In genomic region chr9:68355974-68356369, GRCh38 we compare ENCODE assay signal across 14 cellular contexts. TPM values are rescaled to one million over a fixed set of nuclear protein-coding genes. Genes with fewer than 3 reads are reported as not detected.
DNase-seq lines count a peak whose midpoint lies in the region; ATAC-seq and TF ChIP-seq lines count a peak whose summit lies in the region.
"Not testable (repeated sequence)": the region's sequence is repeated elsewhere in the genome, so short reads cannot be mapped to it uniquely, and the experiment has no call there.
"Had no signal": no experiment of that assay in that cellular context is flagged by ENCODE, and none has a peak within 500 bp of the region (broad histone marks: within the 10 kb centered on the region; RNA-seq: fewer than 3 reads in every experiment).

No MANE protein-coding gene starts in this region.

- not testable (repeated sequence) for H3K4me1 ChIP-seq in CD4-positive, alpha-beta memory T cell (ENCODE audit: insufficient read depth, low read length); SJCRH30; cardiac muscle cell (ENCODE audit: low read depth); mucosa of descending colon (ENCODE audit: low read depth)
- peaks cover 11% of the 10 kb centered on the region for H3K4me1 ChIP-seq in suprapubic skin

- H3K4me1 Mint-ChIP-seq in CD4-positive, alpha-beta memory T cell, result peaks cover 4 to 11% (median 4%) of the 10 kb centered on the region in 4 donors
- H3K4me1 Mint-ChIP-seq in activated T-helper 17 cell treated with anti-CD3 and anti-CD28 coated beads, Interleukin-2, amount 50 U/mL, for 72 hours, result not testable (repeated sequence)

- CTCF ChIA-PET in CD4-positive, alpha-beta memory T cell (lab: Charles Lee; ENCODE audit: partially characterized antibody), result not testable (repeated sequence)

- not testable (repeated sequence) for TF ChIP-seq EP300 in suprapubic skin (IDR thresholded peaks at IDR 0.05)

- POLR2A ChIA-PET in CD4-positive, alpha-beta memory T cell (lab: Charles Lee; ENCODE audit: partially characterized antibody), result not testable (repeated sequence)

- TF ChIP-seq POLR2A in suprapubic skin (IDR thresholded peaks at IDR 0.05), result not testable (repeated sequence)

- TF ChIP-seq CTCF in cardiac muscle cell (IDR thresholded peaks at IDR 0.05; ENCODE audit: low read depth, low read length); mucosa of descending colon (IDR thresholded peaks at IDR 0.05); suprapubic skin (IDR thresholded peaks at IDR 0.05): not testable (repeated sequence)

- not testable (repeated sequence) for H3K27ac ChIP-seq in CD4-positive, alpha-beta memory T cell (ENCODE audit: low read depth, low read length); cardiac muscle cell; suprapubic skin
- H3K27ac ChIP-seq in SJCRH30, result peak overlapping the region; percentile 87; the same call in 1 of the 2 replicates

- H3K36me3 Mint-ChIP-seq in CD4-positive, alpha-beta memory T cell; activated T-helper 17 cell treated with anti-CD3 and anti-CD28 coated beads, Interleukin-2, amount 50 U/mL, for 72 hours (ENCODE audit: low read depth): not testable (repeated sequence)

- not testable (repeated sequence) for ATAC-seq in activated T-helper 17 cell treated with anti-CD3 and anti-CD28 coated beads, Interleukin-2, amount 50 U/mL, for 72 hours (replicated peaks)
- ATAC-seq in mucosa of descending colon, result peak; percentile 27

- H3K27me3 ChIP-seq in CD4-positive, alpha-beta memory T cell (ENCODE audit: insufficient read depth, low read length); SJCRH30; cardiac muscle cell; suprapubic skin: not testable (repeated sequence)

- H3K9me3 Mint-ChIP-seq in CD4-positive, alpha-beta memory T cell; activated T-helper 17 cell treated with anti-CD3 and anti-CD28 coated beads, Interleukin-2, amount 50 U/mL, for 72 hours: not testable (repeated sequence)

- H3K9me3 ChIP-seq in CD4-positive, alpha-beta memory T cell (ENCODE audit: control insufficient read depth in 1 of 2, low read length in 2 of 2); SJCRH30 (replicated peaks); cardiac muscle cell (ENCODE audit: low read depth); mucosa of descending colon; suprapubic skin: not testable (repeated sequence)

- H3K36me3 ChIP-seq in CD4-positive, alpha-beta memory T cell (ENCODE audit: insufficient read depth, low read length); SJCRH30; cardiac muscle cell; mucosa of descending colon (ENCODE audit: low read depth); suprapubic skin: not testable (repeated sequence)

- not testable (repeated sequence) for H3K27me3 Mint-ChIP-seq in CD4-positive, alpha-beta memory T cell
- H3K27me3 Mint-ChIP-seq in activated T-helper 17 cell treated with anti-CD3 and anti-CD28 coated beads, Interleukin-2, amount 50 U/mL, for 72 hours, result peaks cover 16% of the 10 kb centered on the region

- DNase-seq in CD4-positive, alpha-beta memory T cell; mucosa of descending colon; suprapubic skin (ENCODE audit: low spot score in 2 of 2): not testable (repeated sequence)
- DNase-seq in SJCRH30 (peak in 1 of 2 experiments; percentile 56), cerebellar cortex (ENCODE audit: low spot score) (peak; percentile 8), cardiac muscle cell (ENCODE audit: low read depth in 1 of 2, low spot score in 1 of 2) (peak in 1 of 2 donors; percentile 6), retina (peak; percentile 17)

- H3K27ac Mint-ChIP-seq in CD4-positive, alpha-beta memory T cell; activated T-helper 17 cell treated with anti-CD3 and anti-CD28 coated beads, Interleukin-2, amount 50 U/mL, for 72 hours: not testable (repeated sequence)

- intact Hi-C loops in CD4-positive, alpha-beta memory T cell (cut with micrococcal nuclease); mucosa of descending colon (cut with DNase I, micrococcal nuclease): not testable (repeated sequence)

- H3K4me3 Mint-ChIP-seq in CD4-positive, alpha-beta memory T cell, result peak overlapping the region in 7 of 8 donors; percentile 43 to 73 (median 61)
- peak overlapping the region; percentile 43 for H3K4me3 Mint-ChIP-seq in activated T-helper 17 cell treated with anti-CD3 and anti-CD28 coated beads, Interleukin-2, amount 50 U/mL, for 72 hours

- H3K4me3 ChIP-seq in CD4-positive, alpha-beta memory T cell (ENCODE audit: low read length in 2 of 2); mucosa of descending colon: not testable (repeated sequence)
- H3K4me3 ChIP-seq in SJCRH30 (peak overlapping the region; percentile 98), cardiac muscle cell (peak overlapping the region; percentile 84), suprapubic skin (peak overlapping the region; percentile 53)

- 7% methylated on average over 5 of the region's 5 CpGs for WGBS in suprapubic skin

RNA-seq across cellular contexts. Expression of gene PGM5, which starts 0.4 kb away (rescaled TPM):
- total RNA-seq in CD4-positive, alpha-beta memory T cell, result not detected
- not detected for polyA plus RNA-seq in CD4-positive, alpha-beta memory T cell
- 113 and 119 TPM in 2 replicates for total RNA-seq in SJCRH30 (2014; rRNA removed; shearing (Covaris generic))
- total RNA-seq in activated T-helper 17 cell treated with anti-CD3 and anti-CD28 coated beads, Interleukin-2, amount 50 U/mL, for 72 hours, result not detected
- total RNA-seq in cardiac muscle cell, result 75.3 and 121 TPM in 2 replicates
- polyA plus RNA-seq in cardiac muscle cell, result 16.8 and 26.4 TPM in 2 replicates
- 100 to 1,000 TPM in 1 of 3 donors, 10 to 100 TPM in 2; 11.2 to 535 (median 22.6) TPM for total RNA-seq in mucosa of descending colon
- total RNA-seq in suprapubic skin, result 10 to 100 TPM in 1 of 4 donors, 1 to 10 TPM in 3; 5.1 to 10.6 (median 6.1) TPM
- total RNA-seq: A673; activated CD8-positive, alpha-beta T cell treated with anti-CD3 and anti-CD28 coated beads, Interleukin-2, amount 10 ng/mL, durations not matched to agents 7 days and 5 days had no signal

RNA-seq across cellular contexts. Expression of gene FOXD4L3, which starts 53.3 kb away (rescaled TPM):
- total RNA-seq in CD4-positive, alpha-beta memory T cell, result under 1 TPM in 1 of 2 experiments, not detected in 1; 0.32 TPM
- not detected for polyA plus RNA-seq in CD4-positive, alpha-beta memory T cell
- 0.71 and 0.86 TPM in 2 replicates for total RNA-seq in SJCRH30 (2014; rRNA removed; shearing (Covaris generic))
- under 1 TPM in 1 of 2 donors, not detected in 1; 0.16 TPM for total RNA-seq in activated T-helper 17 cell treated with anti-CD3 and anti-CD28 coated beads, Interleukin-2, amount 50 U/mL, for 72 hours
- total RNA-seq in cardiac muscle cell (0.21 TPM in 1 of 2 replicates, not detected in the other), mucosa of descending colon (under 1 TPM in 1 of 3 donors, not detected in 2; 0.17 TPM), suprapubic skin (under 1 TPM in 1 of 4 donors, not detected in 3; 0.36 TPM)
- 0.28 TPM in 1 of 2 replicates, not detected in the other for polyA plus RNA-seq in cardiac muscle cell
- total RNA-seq: A673, colonic mucosa, M059J, temporal lobe had no signal
- polyA plus RNA-seq: lung had no signal

Comparison
In these comparisons a context has a peak if more than half of its experiments do, and no peak if none do; other contexts are left out.
1. RNA of gene PGM5, which starts 0.4 kb away (total RNA-seq): 75.3 to 121 TPM in cardiac muscle cell, 113 to 119 TPM in SJCRH30, 11.2 to 535 TPM in mucosa of descending colon and 5.1 to 10.6 TPM in suprapubic skin; not detected in CD4-positive, alpha-beta memory T cell and not detected in activated T-helper 17 cell treated with anti-CD3 and anti-CD28 coated beads, Interleukin-2, amount 50 U/mL, for 72 hours; every median in the first group is over 4 times any median in the second.